In the genomic region with DNA sequence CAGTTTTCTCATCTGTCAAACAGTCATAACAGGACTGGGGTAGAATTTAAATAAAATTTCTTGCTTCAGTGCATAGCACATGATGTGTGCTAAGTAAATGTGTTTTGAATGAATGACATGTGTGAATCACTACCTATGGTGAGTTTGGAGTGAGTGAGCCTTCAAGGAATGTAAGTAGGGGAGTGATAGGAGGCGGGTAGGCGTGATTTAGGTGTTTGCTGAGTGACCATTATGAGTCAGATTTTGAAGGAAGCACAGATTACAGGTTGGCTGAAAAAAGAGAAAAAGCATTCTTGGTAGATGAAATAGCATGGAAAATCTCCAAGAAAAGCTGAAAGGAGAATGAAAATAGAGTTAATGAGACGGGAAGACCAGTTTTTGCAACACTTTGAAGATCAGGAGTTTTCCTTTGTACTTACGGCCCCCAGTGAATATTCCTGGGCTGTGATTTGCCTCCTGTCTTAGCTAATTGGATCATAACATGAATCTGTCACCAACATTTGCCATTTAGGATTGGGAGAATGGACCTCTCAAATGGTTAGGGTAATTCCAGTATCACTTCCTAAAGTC, we compare ENCODE assay signal across 10 cellular contexts.
A peak's percentile ranks its signal among the peaks of the same experiment; 100 is the strongest.
DNase-seq lines count a peak whose midpoint lies in the region; ATAC-seq and TF ChIP-seq lines count a peak whose summit lies in the region.
"Had no signal": no experiment of that assay in that cellular context is flagged by ENCODE, and none has a peak within 500 bp of the region (broad histone marks: within the 10 kb centered on the region; RNA-seq: fewer than 3 reads in every experiment).

No MANE protein-coding gene starts in this region.

- H3K4me3 Mint-ChIP-seq in activated CD8-positive, alpha-beta T cell treated with anti-CD3 and anti-CD28 coated beads for 36 hours = no peak overlapping the region
- H3K4me3 Mint-ChIP-seq in activated CD8-positive, alpha-beta T cell treated with anti-CD3 and anti-CD28 coated beads, Interleukin-2, amount 10 ng/mL, durations not matched to agents 7 days and 5 days = no peak overlapping the region
- H3K4me3 Mint-ChIP-seq in WTC11 = no peak overlapping the region
- H3K4me3 Mint-ChIP-seq in activated CD4-positive, alpha-beta memory T cell treated with anti-CD3 and anti-CD28 coated beads for 36 hours = no peak overlapping the region
- H3K4me3 Mint-ChIP-seq: stimulated activated naive CD8-positive, alpha-beta T cell treated with anti-CD3 and anti-CD28 coated beads, Interleukin-15, Interleukin-2, amounts not matched to agents 100 ng/mL and 50 ng/mL, for 24 hours had no signal

- H3K4me1 Mint-ChIP-seq in activated CD8-positive, alpha-beta T cell treated with anti-CD3 and anti-CD28 coated beads for 36 hours (ENCODE audit: low read depth) = no peaks in the 10 kb centered on the region
- H3K4me1 Mint-ChIP-seq in activated CD8-positive, alpha-beta T cell treated with anti-CD3 and anti-CD28 coated beads, Interleukin-2, amount 10 ng/mL, durations not matched to agents 7 days and 5 days (ENCODE audit: low read depth) = no peaks in the 10 kb centered on the region
- peaks cover 3% of the 10 kb centered on the region; the same call in 1 of the 2 replicates for H3K4me1 Mint-ChIP-seq in WTC11
- H3K4me1 Mint-ChIP-seq in activated CD4-positive, alpha-beta memory T cell treated with anti-CD3 and anti-CD28 coated beads for 36 hours (ENCODE audit: low read depth) = no peaks in the 10 kb centered on the region

- POLR2A ChIA-PET in activated CD8-positive, alpha-beta T cell treated with anti-CD3 and anti-CD28 coated beads for 36 hours (lab: Charles Lee) = no interaction called here
- POLR2A ChIA-PET in activated CD8-positive, alpha-beta T cell treated with anti-CD3 and anti-CD28 coated beads, Interleukin-2, amount 10 ng/mL, durations not matched to agents 7 days and 5 days (lab: Charles Lee) = no interaction called here
- POLR2A ChIA-PET in RWPE1 (lab: Yijun Ruan, JAX; ENCODE audit: low non-redundant PET) (no interaction called here), WTC11 (lab: Charles Lee) (no interaction called here)
- POLR2A ChIA-PET in activated CD4-positive, alpha-beta memory T cell treated with anti-CD3 and anti-CD28 coated beads for 36 hours (lab: Charles Lee) = no interaction called here

- intact Hi-C loops in activated CD8-positive, alpha-beta T cell treated with anti-CD3 and anti-CD28 coated beads for 36 hours (cut with micrococcal nuclease) = no loop called here
- intact Hi-C loops in activated CD4-positive, alpha-beta memory T cell treated with anti-CD3 and anti-CD28 coated beads for 36 hours (cut with micrococcal nuclease) = no loop called here

- CTCF ChIA-PET in activated CD8-positive, alpha-beta T cell treated with anti-CD3 and anti-CD28 coated beads for 36 hours (lab: Charles Lee) = no interaction called here
- CTCF ChIA-PET in activated CD8-positive, alpha-beta T cell treated with anti-CD3 and anti-CD28 coated beads, Interleukin-2, amount 10 ng/mL, durations not matched to agents 7 days and 5 days (lab: Charles Lee) = no interaction called here
- CTCF ChIA-PET in RWPE1 (lab: Yijun Ruan, JAX) (no interaction called here), WTC11 (lab: Charles Lee) (no interaction called here)
- CTCF ChIA-PET in activated CD4-positive, alpha-beta memory T cell treated with anti-CD3 and anti-CD28 coated beads for 36 hours (lab: Charles Lee) = no interaction called here

- H3K27me3 Mint-ChIP-seq in activated CD8-positive, alpha-beta T cell treated with anti-CD3 and anti-CD28 coated beads for 36 hours = peaks cover 4% of the 10 kb centered on the region
- H3K27me3 Mint-ChIP-seq in activated CD8-positive, alpha-beta T cell treated with anti-CD3 and anti-CD28 coated beads, Interleukin-2, amount 10 ng/mL, durations not matched to agents 7 days and 5 days (ENCODE audit: low read depth) = no peaks in the 10 kb centered on the region
- no peaks in the 10 kb centered on the region; the same call in 1 of the 2 replicates for H3K27me3 Mint-ChIP-seq in WTC11 (ENCODE audit: low read depth)
- H3K27me3 Mint-ChIP-seq in activated CD4-positive, alpha-beta memory T cell treated with anti-CD3 and anti-CD28 coated beads for 36 hours = peaks cover 1% of the 10 kb centered on the region
- H3K27me3 Mint-ChIP-seq: stimulated activated naive CD8-positive, alpha-beta T cell treated with anti-CD3 and anti-CD28 coated beads, Interleukin-15, Interleukin-2, amounts not matched to agents 100 ng/mL and 50 ng/mL, for 24 hours had no signal

- H3K27ac Mint-ChIP-seq in activated CD8-positive, alpha-beta T cell treated with anti-CD3 and anti-CD28 coated beads for 36 hours = no peak overlapping the region
- no peak overlapping the region for H3K27ac Mint-ChIP-seq in activated CD8-positive, alpha-beta T cell treated with anti-CD3 and anti-CD28 coated beads, Interleukin-2, amount 10 ng/mL, durations not matched to agents 7 days and 5 days
- H3K27ac Mint-ChIP-seq in WTC11 = no peak overlapping the region
- no peak overlapping the region for H3K27ac Mint-ChIP-seq in activated CD4-positive, alpha-beta memory T cell treated with anti-CD3 and anti-CD28 coated beads for 36 hours
- H3K27ac Mint-ChIP-seq: stimulated activated naive CD8-positive, alpha-beta T cell treated with anti-CD3 and anti-CD28 coated beads, Interleukin-15, Interleukin-2, amounts not matched to agents 100 ng/mL and 50 ng/mL, for 24 hours had no signal

- H3K36me3 Mint-ChIP-seq in activated CD8-positive, alpha-beta T cell treated with anti-CD3 and anti-CD28 coated beads for 36 hours (ENCODE audit: low read depth) = no peaks in the 10 kb centered on the region
- no peaks in the 10 kb centered on the region for H3K36me3 Mint-ChIP-seq in activated CD8-positive, alpha-beta T cell treated with anti-CD3 and anti-CD28 coated beads, Interleukin-2, amount 10 ng/mL, durations not matched to agents 7 days and 5 days (ENCODE audit: low read depth)
- H3K36me3 Mint-ChIP-seq in WTC11 = no peaks in the 10 kb centered on the region
- no peaks in the 10 kb centered on the region for H3K36me3 Mint-ChIP-seq in activated CD4-positive, alpha-beta memory T cell treated with anti-CD3 and anti-CD28 coated beads for 36 hours

- no peak for TF ChIP-seq CTCF in activated CD8-positive, alpha-beta T cell treated with anti-CD3 and anti-CD28 coated beads for 36 hours (IDR thresholded peaks at IDR 0.05)
- no peak for TF ChIP-seq CTCF in RWPE1 (conservative IDR thresholded peaks at IDR 0.05; ENCODE audit: low read depth)
- TF ChIP-seq CTCF in WTC11 (IDR thresholded peaks at IDR 0.05) = no peak

- DNase-seq in activated CD8-positive, alpha-beta T cell treated with anti-CD3 and anti-CD28 coated beads for 36 hours = no peak
- no peak for DNase-seq in activated CD8-positive, alpha-beta T cell treated with anti-CD3 and anti-CD28 coated beads, Interleukin-2, amount 10 ng/mL, durations not matched to agents 7 days and 5 days
- DNase-seq in RWPE1 (ENCODE audit: low spot score) = peak; percentile 94
- DNase-seq in hepatic stellate cell (ENCODE audit: low spot score) = peak; percentile 47
- no peak for DNase-seq in WTC11 (ENCODE audit: low spot score)
- no peak for DNase-seq in activated CD4-positive, alpha-beta memory T cell treated with anti-CD3 and anti-CD28 coated beads for 36 hours
- DNase-seq: occipital lobe had no signal

- no peaks in the 10 kb centered on the region for H3K9me3 Mint-ChIP-seq in activated CD8-positive, alpha-beta T cell treated with anti-CD3 and anti-CD28 coated beads for 36 hours
- no peaks in the 10 kb centered on the region for H3K9me3 Mint-ChIP-seq in activated CD8-positive, alpha-beta T cell treated with anti-CD3 and anti-CD28 coated beads, Interleukin-2, amount 10 ng/mL, durations not matched to agents 7 days and 5 days (ENCODE audit: insufficient read depth)
- H3K9me3 Mint-ChIP-seq in WTC11 = no peaks in the 10 kb centered on the region; the same call in 1 of the 2 replicates
- H3K9me3 Mint-ChIP-seq in activated CD4-positive, alpha-beta memory T cell treated with anti-CD3 and anti-CD28 coated beads for 36 hours = no peaks in the 10 kb centered on the region
- H3K9me3 Mint-ChIP-seq: stimulated activated naive CD8-positive, alpha-beta T cell treated with anti-CD3 and anti-CD28 coated beads, Interleukin-15, Interleukin-2, amounts not matched to agents 100 ng/mL and 50 ng/mL, for 24 hours had no signal

- ATAC-seq in activated CD8-positive, alpha-beta T cell treated with anti-CD3 and anti-CD28 coated beads for 36 hours = peak; percentile 24
- ATAC-seq in activated CD8-positive, alpha-beta T cell treated with anti-CD3 and anti-CD28 coated beads, Interleukin-2, amount 10 ng/mL, durations not matched to agents 7 days and 5 days = no peak
- no peak for ATAC-seq in WTC11
- no peak for ATAC-seq in GM19397 (IDR thresholded peaks at IDR 0.05; ENCODE audit: unreplicated experiment)
- no peak for ATAC-seq in GM21381 (IDR thresholded peaks at IDR 0.05; ENCODE audit: unreplicated experiment)

- no peak overlapping the region; the same call in 1 of the 2 replicates for H3K27ac ChIP-seq in RWPE1

TF ChIP-seq in WTC11, 78 proteins besides CTCF, POLR2A, EP300 and RAD21:
- TF ChIP-seq FOXJ3 (CRISPR knock-in tag; IDR thresholded peaks at IDR 0.05; ENCODE audit: borderline replicate concordance) (no peak), FOXK1 (CRISPR knock-in tag; IDR thresholded peaks at IDR 0.05) (no peak), MXD4 (CRISPR knock-in tag; IDR thresholded peaks at IDR 0.05; ENCODE audit: borderline replicate concordance) (no peak)
- TF ChIP-seq, protein P1, sequence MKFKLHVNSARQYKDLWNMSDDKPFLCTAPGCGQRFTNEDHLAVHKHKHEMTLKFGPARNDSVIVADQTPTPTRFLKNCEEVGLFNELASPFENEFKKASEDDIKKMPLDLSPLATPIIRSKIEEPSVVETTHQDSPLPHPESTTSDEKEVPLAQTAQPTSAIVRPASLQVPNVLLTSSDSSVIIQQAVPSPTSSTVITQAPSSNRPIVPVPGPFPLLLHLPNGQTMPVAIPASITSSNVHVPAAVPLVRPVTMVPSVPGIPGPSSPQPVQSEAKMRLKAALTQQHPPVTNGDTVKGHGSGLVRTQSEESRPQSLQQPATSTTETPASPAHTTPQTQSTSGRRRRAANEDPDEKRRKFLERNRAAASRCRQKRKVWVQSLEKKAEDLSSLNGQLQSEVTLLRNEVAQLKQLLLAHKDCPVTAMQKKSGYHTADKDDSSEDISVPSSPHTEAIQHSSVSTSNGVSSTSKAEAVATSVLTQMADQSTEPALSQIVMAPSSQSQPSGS (CRISPR knock-in tag; IDR thresholded peaks at IDR 0.05; ENCODE audit: borderline replicate concordance, low read depth) = no peak
TF ChIP-seq in WTC11: peak in this region for 0.

Comparison
In these comparisons a context has a peak if more than half of its experiments do, and no peak if none do; other contexts are left out.
1. DNase-seq: peak in RWPE1 (single experiment) and hepatic stellate cell (single experiment); none in activated CD8-positive, alpha-beta T cell treated with anti-CD3 and anti-CD28 coated beads for 36 hours (single experiment), activated CD8-positive, alpha-beta T cell treated with anti-CD3 and anti-CD28 coated beads, Interleukin-2, amount 10 ng/mL, durations not matched to agents 7 days and 5 days (single experiment), WTC11 (single experiment) and activated CD4-positive, alpha-beta memory T cell treated with anti-CD3 and anti-CD28 coated beads for 36 hours (single experiment).